ENCODE assay signal across 15 cellular contexts in the genomic region with DNA sequence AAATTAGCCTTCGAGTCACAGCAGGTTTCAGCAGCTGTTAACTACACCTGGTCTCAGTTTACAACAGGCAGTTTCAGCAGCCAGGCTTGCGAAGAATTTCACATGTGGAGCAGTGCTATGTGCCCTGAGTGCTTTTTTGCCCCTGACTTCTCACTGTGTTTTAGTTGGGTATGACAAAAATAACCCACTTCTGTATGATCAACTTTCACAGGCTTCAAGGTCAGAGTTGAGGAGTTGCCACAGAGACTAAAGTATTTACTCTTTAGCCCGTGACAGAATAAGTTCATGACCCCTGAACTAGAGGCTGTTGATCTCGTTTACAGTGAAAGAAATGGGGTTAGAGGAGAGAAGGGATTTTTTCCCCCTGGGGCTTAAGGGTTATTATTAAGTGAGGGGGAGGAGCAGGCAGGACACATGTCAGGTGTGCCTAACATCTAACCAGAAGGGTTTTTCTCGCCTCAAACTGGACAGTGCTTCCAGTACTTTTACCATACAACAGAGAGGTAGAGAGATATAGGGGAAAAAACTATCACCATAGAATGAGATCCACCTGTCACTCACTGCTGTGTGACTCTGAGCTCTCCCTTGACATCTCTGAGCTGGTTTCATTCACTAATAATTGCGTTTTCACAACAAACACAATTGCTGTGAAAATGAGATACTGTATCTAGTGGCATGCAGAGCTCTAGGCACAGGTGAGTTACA. TPM values are rescaled to one million over a fixed set of nuclear protein-coding genes. Genes with fewer than 3 reads are reported as not detected.
A peak's percentile ranks its signal among the peaks of the same experiment; 100 is the strongest.
DNase-seq lines count a peak whose midpoint lies in the region; ATAC-seq, FAIRE-seq and TF ChIP-seq lines count a peak whose summit lies in the region.
"Had no signal": no experiment of that assay in that cellular context is flagged by ENCODE, and none has a peak within 500 bp of the region (broad histone marks: within the 10 kb centered on the region; RNA-seq: fewer than 3 reads in every experiment).

No MANE protein-coding gene starts in this region.

- no peak overlapping the region for H3K4ac ChIP-seq in H1 (replicated peaks; ENCODE audit: insufficient read length, low read depth, low read length)

- H3K4me3 ChIP-seq in BLaER1 treated with 17β-estradiol and CSF1 and Interleukin-3, amounts not matched to agents 10 nM and 100 nM = no peak overlapping the region
- H3K4me3 ChIP-seq in H1 (ENCODE audit: extremely low read depth in 1 of 4, insufficient read depth in 2 of 4, low read depth in 3 of 4, low read length in 4 of 4) (no peak overlapping the region), PC-3 (ENCODE audit: low read length) (no peak overlapping the region)
- H3K4me3 ChIP-seq: lung had no signal

- CTCF ChIA-PET in H1 (lab: Charles Lee; ENCODE audit: partially characterized antibody) = interaction anchor here (0.7 to 0.9 kb wide), 2 partner anchors 17 to 38 kb away, joined by 3 to 4 read pairs; no protein-coding TSS in a partner anchor
- CTCF ChIA-PET in PC-3 (lab: Charles Lee) = no interaction called here

- no peak overlapping the region for H3K4me3 Mint-ChIP-seq in stimulated activated effector memory CD8-positive, alpha-beta T cell treated with anti-CD3 and anti-CD28 coated beads, Interleukin-12 subunit alpha, Interleukin-12 subunit beta, amount 100 ng/mL, for 72 hours
- H3K4me3 Mint-ChIP-seq: activated CD4-positive, alpha-beta T cell treated with anti-CD3 and anti-CD28 coated beads for 36 hours; activated naive CD8-positive, alpha-beta T cell treated with anti-CD3 and anti-CD28 coated beads, Interleukin-2, amount 10 ng/mL, durations not matched to agents 7 days and 5 days had no signal

- no peak for FAIRE-seq in H1 (lab: Jason Lieb, UNC)

- H3K27ac ChIP-seq in BLaER1 treated with 17β-estradiol and CSF1 and Interleukin-3, amounts not matched to agents 10 nM and 100 nM = no peak overlapping the region
- H3K27ac ChIP-seq in H1 (ENCODE audit: low read depth, low read length) (no peak overlapping the region), PC-3 (ENCODE audit: low read length) (no peak overlapping the region)

- peak overlapping the region in 6 of 11 experiments; percentile 22 to 42 (median 35); a peak in 10 of 22 replicates for H3K4me2 ChIP-seq in BLaER1 treated with 17β-estradiol and CSF1 and Interleukin-3, amounts not matched to agents 10 nM and 100 nM
- H3K4me2 ChIP-seq in H1 (ENCODE audit: insufficient read depth in 1 of 2, low read depth in 2 of 2, low read length in 2 of 2) (no peak overlapping the region), PC-3 (ENCODE audit: low read length) (no peak overlapping the region)

- ATAC-seq in GM19035 (IDR thresholded peaks at IDR 0.05; ENCODE audit: unreplicated experiment) (peak; percentile 57), HG03354 (IDR thresholded peaks at IDR 0.05; ENCODE audit: poor library complexity, severe bottlenecking, unreplicated experiment) (peak; percentile 60), PC-3 (no peak)
- ATAC-seq in stimulated activated effector memory CD8-positive, alpha-beta T cell treated with anti-CD3 and anti-CD28 coated beads, Interleukin-12 subunit alpha, Interleukin-12 subunit beta, amount 100 ng/mL, for 72 hours = no peak
- ATAC-seq: activated CD4-positive, alpha-beta T cell treated with anti-CD3 and anti-CD28 coated beads for 36 hours had no signal

- H3K27me3 ChIP-seq in BLaER1 treated with 17β-estradiol and CSF1 and Interleukin-3, amounts not matched to agents 10 nM and 100 nM = no peaks in the 10 kb centered on the region
- peaks cover 4 to 22% (median 17%) of the 10 kb centered on the region in 4 experiments for H3K27me3 ChIP-seq in H1 (replicated peaks in 1 of 4; ENCODE audit: control insufficient read depth in 3 of 4, extremely low read depth in 1 of 4, insufficient read depth in 3 of 4, low read length in 3 of 4)
- H3K27me3 ChIP-seq in PC-3 (ENCODE audit: low read length) = no peaks in the 10 kb centered on the region

- no TSS peak for BruUV-seq in PC-3 (replicated peaks; lab: Mats Ljungman, UMichigan)

- no peak overlapping the region for H3K23ac ChIP-seq in H1 (ENCODE audit: insufficient read length)

- no peaks in the 10 kb centered on the region for H3K79me1 ChIP-seq in H1 (ENCODE audit: low read depth, low read length)

- H2AFZ ChIP-seq in H1 (ENCODE audit: low read length) (no peak overlapping the region), PC-3 (ENCODE audit: low read length) (no peak overlapping the region)

- H2BK20ac ChIP-seq in H1 (ENCODE audit: low read length) = no peak overlapping the region

- no peaks in the 10 kb centered on the region for H3K36me3 Mint-ChIP-seq in stimulated activated effector memory CD8-positive, alpha-beta T cell treated with anti-CD3 and anti-CD28 coated beads, Interleukin-12 subunit alpha, Interleukin-12 subunit beta, amount 100 ng/mL, for 72 hours
- H3K36me3 Mint-ChIP-seq: activated naive CD8-positive, alpha-beta T cell treated with anti-CD3 and anti-CD28 coated beads, Interleukin-2, amount 10 ng/mL, durations not matched to agents 7 days and 5 days had no signal

- H2BK120ac ChIP-seq in H1 (replicated peaks; ENCODE audit: low read depth, low read length) = no peak overlapping the region

- no peaks in the 10 kb centered on the region for H3K36me3 ChIP-seq in BLaER1 treated with 17β-estradiol and CSF1 and Interleukin-3, amounts not matched to agents 10 nM and 100 nM
- no peaks in the 10 kb centered on the region for H3K36me3 ChIP-seq in H1 (ENCODE audit: control insufficient read depth in 2 of 4, insufficient read depth in 4 of 4, low read length in 3 of 4)
- H3K36me3 ChIP-seq in PC-3 (ENCODE audit: low read depth, low read length) = no peaks in the 10 kb centered on the region

- H4K8ac ChIP-seq in H1 (ENCODE audit: extremely low read depth, insufficient read depth, low read length) = no peak overlapping the region

- no peak overlapping the region for H3K18ac ChIP-seq in H1 (ENCODE audit: extremely low read depth, low read length)

- no peak overlapping the region for H3K14ac ChIP-seq in H1 (ENCODE audit: insufficient read length)

- no peak overlapping the region for H2BK12ac ChIP-seq in H1 (ENCODE audit: low read depth, low read length)

- no peaks in the 10 kb centered on the region for H3K9me3 Mint-ChIP-seq in stimulated activated effector memory CD8-positive, alpha-beta T cell treated with anti-CD3 and anti-CD28 coated beads, Interleukin-12 subunit alpha, Interleukin-12 subunit beta, amount 100 ng/mL, for 72 hours
- H3K9me3 Mint-ChIP-seq: activated naive CD8-positive, alpha-beta T cell treated with anti-CD3 and anti-CD28 coated beads, Interleukin-2, amount 10 ng/mL, durations not matched to agents 7 days and 5 days had no signal

- TF ChIP-seq POLR2A in H1 (IDR thresholded peaks at IDR 0.05; ENCODE audit: control extremely low read depth in 1 of 2, low read depth in 2 of 2, low read length in 2 of 2) = no peak

- 68% methylated on average over 6 of the region's 6 CpGs; no CpG with 5 or more reads in 1 of the 2 experiments for WGBS in H1 (ENCODE audit: extremely low coverage in 1 of 2, insufficient coverage in 1 of 2, insufficient read length in 1 of 2, insufficient replicate concordance in 2 of 2, low coverage in 1 of 2, low lambda C conversion rate in 2 of 2, missing lambda C conversion rate in 1 of 2), 2 experiments

- no peak overlapping the region for H4K5ac ChIP-seq in H1 (ENCODE audit: insufficient read length, low read depth, low read length)

- peaks cover 0 to 7% (median 0%) of the 10 kb centered on the region in 11 experiments; a peak in 2 of 22 replicates for H3K9me3 ChIP-seq in BLaER1 treated with 17β-estradiol and CSF1 and Interleukin-3, amounts not matched to agents 10 nM and 100 nM (replicated peaks in 1 of 11)
- H3K9me3 ChIP-seq in H1 (ENCODE audit: insufficient read depth in 2 of 2, low read depth in 1 of 2, low read length in 1 of 2) = 0 out of 4 replicates have a peak, but pooled peaks cover 0 to 1% of the 10 kb centered on the region in 2 experiments
- no peaks in the 10 kb centered on the region for H3K9me3 ChIP-seq in PC-3 (ENCODE audit: low read length)

- no peak for TF ChIP-seq RAD21 in H1 (IDR thresholded peaks at IDR 0.05 in 1 of 2, conservative IDR thresholded peaks at IDR 0.05 in 1 of 2; ENCODE audit: low read depth in 2 of 2, low read length in 2 of 2)

- intact Hi-C loops in PC-3 (cut with micrococcal nuclease) = no loop called here

- peaks cover 16% of the 10 kb centered on the region for H3K4me1 Mint-ChIP-seq in stimulated activated effector memory CD8-positive, alpha-beta T cell treated with anti-CD3 and anti-CD28 coated beads, Interleukin-12 subunit alpha, Interleukin-12 subunit beta, amount 100 ng/mL, for 72 hours

- DNase-seq in H1 (ENCODE audit: low read depth in 1 of 2, low spot score in 2 of 2) (no peak), PC-3 (no peak)
- DNase-seq in activated CD8-positive, alpha-beta memory T cell treated with anti-CD3 and anti-CD28 coated beads, Interleukin-2, amount 50 U/mL, for 4 hours = no peak
- DNase-seq in stimulated activated effector memory CD8-positive, alpha-beta T cell treated with anti-CD3 and anti-CD28 coated beads, Interleukin-12 subunit alpha, Interleukin-12 subunit beta, amount 100 ng/mL, for 72 hours (ENCODE audit: low spot score in 2 of 2) = no peak
- no peak for DNase-seq in activated T-cell treated with anti-CD3 and anti-CD28 coated beads, Interleukin-2, amount 50 U/mL, for 1 hour
- DNase-seq: activated CD4-positive, alpha-beta T cell treated with anti-CD3 and anti-CD28 coated beads for 36 hours; activated naive CD8-positive, alpha-beta T cell treated with anti-CD3 and anti-CD28 coated beads, Interleukin-2, amount 10 ng/mL, durations not matched to agents 7 days and 5 days; effector CD8-positive, alpha-beta T cell; HCEC 1CT; NCI-H2107; NK-92 treated with Interleukin-12 subunit alpha and Interleukin-12 subunit beta, amount 100 ng/mL, for 24 hours had no signal

- no peaks in the 10 kb centered on the region for H3K9me2 ChIP-seq in PC-3 (replicated peaks; ENCODE audit: low read length)

- H3K79me2 ChIP-seq in H1 (ENCODE audit: control insufficient read depth in 1 of 2, insufficient read depth in 2 of 2, low read length in 2 of 2) = no peaks in the 10 kb centered on the region
- H3K79me2 ChIP-seq in PC-3 (ENCODE audit: low read length) = no peaks in the 10 kb centered on the region

- H3F3A ChIP-seq in PC-3 (ENCODE audit: low read length, unreplicated experiment) = no peaks in the 10 kb centered on the region

- H2BK5ac ChIP-seq in H1 (ENCODE audit: low read depth, low read length) = no peak overlapping the region

- H2AK5ac ChIP-seq in H1 (ENCODE audit: low read depth, low read length) = no peak overlapping the region

- H3K9ac ChIP-seq in BLaER1 treated with 17β-estradiol and CSF1 and Interleukin-3, amounts not matched to agents 10 nM and 100 nM = no peak overlapping the region
- H3K9ac ChIP-seq in H1 (replicated peaks in 1 of 4; ENCODE audit: extremely low read depth in 1 of 4, low read depth in 3 of 4, low read length in 3 of 4) = no peak overlapping the region
- no peak overlapping the region for H3K9ac ChIP-seq in PC-3 (ENCODE audit: low read length)

- no peak for TF ChIP-seq EP300 in H1 (IDR thresholded peaks at IDR 0.05; ENCODE audit: borderline replicate concordance in 1 of 2, low read depth in 2 of 2, low read length in 2 of 2)

- no peak overlapping the region for H3K56ac ChIP-seq in H1 (replicated peaks; ENCODE audit: insufficient read length, low read depth, low read length)

- peaks cover 6% of the 10 kb centered on the region; the same call in 1 of the 2 replicates for H3K23me2 ChIP-seq in H1 (ENCODE audit: low read depth, low read length)

- no peak overlapping the region for H3K27ac Mint-ChIP-seq in stimulated activated effector memory CD8-positive, alpha-beta T cell treated with anti-CD3 and anti-CD28 coated beads, Interleukin-12 subunit alpha, Interleukin-12 subunit beta, amount 100 ng/mL, for 72 hours
- H3K27ac Mint-ChIP-seq: activated CD4-positive, alpha-beta T cell treated with anti-CD3 and anti-CD28 coated beads for 36 hours; activated naive CD8-positive, alpha-beta T cell treated with anti-CD3 and anti-CD28 coated beads, Interleukin-2, amount 10 ng/mL, durations not matched to agents 7 days and 5 days had no signal

- H4K20me1 ChIP-seq in BLaER1 treated with 17β-estradiol and CSF1 and Interleukin-3, amounts not matched to agents 10 nM and 100 nM = no peaks in the 10 kb centered on the region
- H4K20me1 ChIP-seq in H1 (replicated peaks in 1 of 2; ENCODE audit: control insufficient read depth in 1 of 2, insufficient read depth in 2 of 2, low read length in 2 of 2) (no peaks in the 10 kb centered on the region), PC-3 (ENCODE audit: low read length) (no peaks in the 10 kb centered on the region)

- TF ChIP-seq CTCF in H1 (IDR thresholded peaks at IDR 0.05; ENCODE audit: control extremely low read depth in 1 of 3, insufficient read depth in 1 of 3, low read depth in 1 of 3, low read length in 3 of 3) (no peak), PC-3 (conservative IDR thresholded peaks at IDR 0.05; ENCODE audit: low read depth, low read length) (no peak)

- H3K4me1 ChIP-seq in BLaER1 treated with 17β-estradiol and CSF1 and Interleukin-3, amounts not matched to agents 10 nM and 100 nM = peaks cover 0 to 14% (median 12%) of the 10 kb centered on the region in 10 experiments; a peak in 13 of 20 replicates
- H3K4me1 ChIP-seq in H1 (replicated peaks in 1 of 4; ENCODE audit: control insufficient read depth in 3 of 4, insufficient read depth in 4 of 4, low read length in 3 of 4) = peaks cover 0 to 12% (median 4%) of the 10 kb centered on the region in 4 experiments; a peak in 5 of 7 replicates
- H3K4me1 ChIP-seq in PC-3 (ENCODE audit: insufficient read depth, low read length) = no peaks in the 10 kb centered on the region

- H4K91ac ChIP-seq in H1 (replicated peaks; ENCODE audit: insufficient read length, low read length) = no peak overlapping the region

- POLR2A ChIA-PET in H1 (lab: Charles Lee; ENCODE audit: partially characterized antibody) = no interaction called here
- POLR2A ChIA-PET in PC-3 (lab: Charles Lee; ENCODE audit: unreplicated experiment) = no interaction called here

- H2BK15ac ChIP-seq in H1 (ENCODE audit: low read length) = no peak overlapping the region

RNA-seq across cellular contexts. Expression of a gene that starts 14.0 kb away (rescaled TPM):
- 35.9 and 36.3 TPM in 2 replicates for total RNA-seq in H1 (2021; fragmentation: NEBNext Ultra II Directional; extraction: Animal tissue kit (Norgen Biotek cat#: 25700))
- polyA plus RNA-seq in H1 (2011; rRNA removed) = 14.2 and 19.7 TPM in 2 replicates
- polyA plus RNA-seq in H1 (2011; cell fraction: cytosol; rRNA removed) = 22.1 TPM
- 24.5 TPM for polyA plus RNA-seq in H1 (2011; cell fraction: nucleus; rRNA removed)
- 20.4 to 33.9 TPM (median 25.0 TPM) in 4 replicates for polyA plus RNA-seq in H1 (2012, experiment 1 of 2)
- 1.3 TPM for polyA plus RNA-seq in H1 (2012, experiment 2 of 2)
- 23.9 TPM for polyA plus RNA-seq in H1 (2013, experiment 1 of 2)
- polyA plus RNA-seq in H1 (2013, experiment 2 of 2) = 25.0 TPM
- polyA minus RNA-seq in H1 (2011; rRNA and poly(A)+ RNA removed) = 40.9 and 54.6 TPM in 2 replicates
- polyA minus RNA-seq in H1 (2011; cell fraction: cytosol; rRNA and poly(A)+ RNA removed) = 15.9 TPM
- 101 TPM for polyA minus RNA-seq in H1 (2011; cell fraction: nucleus; rRNA and poly(A)+ RNA removed)
- total RNA-seq in PC-3 (2014; rRNA removed) = 29.0 and 42.4 TPM in 2 replicates

Comparison
In these comparisons a context has a peak if more than half of its experiments do, and no peak if none do; other contexts are left out.
1. H3K4me2 ChIP-seq: peak in BLaER1 treated with 17β-estradiol and CSF1 and Interleukin-3, amounts not matched to agents 10 nM and 100 nM (6 of 11); none in H1 (0 of 2) and PC-3 (single experiment).
2. ATAC-seq: peak in GM19035 (single experiment) and HG03354 (single experiment); none in PC-3 (single experiment) and stimulated activated effector memory CD8-positive, alpha-beta T cell treated with anti-CD3 and anti-CD28 coated beads, Interleukin-12 subunit alpha, Interleukin-12 subunit beta, amount 100 ng/mL, for 72 hours (single experiment).